In genomic region chr3:101807884-101808283, GRCh38 we compare ENCODE assay signal across 13 cellular contexts.
DNase-seq lines count a peak whose midpoint lies in the region; ATAC-seq lines count a peak whose summit lies in the region.
"Had no signal": no experiment of that assay in that cellular context is flagged by ENCODE, and none has a peak within 500 bp of the region (broad histone marks: within the 10 kb centered on the region; RNA-seq: fewer than 3 reads in every experiment).

No MANE protein-coding gene starts in this region.

- ATAC-seq in GM18517 (IDR thresholded peaks at IDR 0.05; ENCODE audit: unreplicated experiment) (peak; percentile 58), GM19463 (IDR thresholded peaks at IDR 0.05; ENCODE audit: unreplicated experiment) (peak; percentile 67), HG02840 (IDR thresholded peaks at IDR 0.05; ENCODE audit: low FRiP score, unreplicated experiment) (peak; percentile 48), HG03460 (IDR thresholded peaks at IDR 0.05; ENCODE audit: unreplicated experiment) (peak; percentile 54)
- ATAC-seq: heart left ventricle, left cardiac atrium had no signal

- no peak for DNase-seq in SIG-M5 treated with dmso at 0.1 percent for 504 hours (lab: John Stamatoyannopoulos, UW; ENCODE audit: unreplicated experiment)
- DNase-seq in nucleus accumbens (lab: John Stamatoyannopoulos, UW) = no peak
- DNase-seq in NCI-H187 treated with DMSO at 0.1 percent for 48 hours (lab: John Stamatoyannopoulos, UW) = no peak
- DNase-seq in anterior cingulate cortex (lab: John Stamatoyannopoulos, UW) = no peak
- DNase-seq: activated CD4-positive, alpha-beta T cell treated with anti-CD3 and anti-CD28 coated beads, Interleukin-2, amount 50 U/mL, for 1 hour; activated gamma-delta T cell treated with Interleukin-2 at 50 U/mL for 16 hours; heart left ventricle; left cardiac atrium; naive B cell had no signal
